Comparison of ENCODE assay signal across 17 cellular contexts in genomic region chr11:1773711-1774550, GRCh38. TPM values are rescaled to one million over a fixed set of nuclear protein-coding genes. Genes with fewer than 3 reads are reported as not detected.
A peak's percentile ranks its signal among the peaks of the same experiment; 100 is the strongest.
DNase-seq lines count a peak whose midpoint lies in the region; ATAC-seq and TF ChIP-seq lines count a peak whose summit lies in the region.
"Had no signal": no experiment of that assay in that cellular context is flagged by ENCODE, and none has a peak within 500 bp of the region (broad histone marks: within the 10 kb centered on the region; RNA-seq: fewer than 3 reads in every experiment).

No MANE protein-coding gene starts in this region.

- H3K79me1 ChIP-seq in neuronal stem cell (ENCODE audit: low read depth, low read length) = no peaks in the 10 kb centered on the region

- H3K4me3 Mint-ChIP-seq in GM23338 = no peak overlapping the region; the same call in 2 of the 3 replicates
- no peak overlapping the region for H3K4me3 Mint-ChIP-seq in central memory CD8-positive, alpha-beta T cell

- H3K9me3 ChIP-seq in BLaER1 = peaks cover 16% of the 10 kb centered on the region
- peaks cover 3 to 6% of the 10 kb centered on the region in 2 donors for H3K9me3 ChIP-seq in neuronal stem cell (replicated peaks in 1 of 2; ENCODE audit: control insufficient read depth in 2 of 2, insufficient read depth in 1 of 2, low read depth in 1 of 2, low read length in 2 of 2)
- H3K9me3 ChIP-seq: body of pancreas had no signal

- peak overlapping the region; percentile 26 for H4K91ac ChIP-seq in neuronal stem cell (ENCODE audit: low read depth, low read length, poor library complexity)

- H3K9ac ChIP-seq in BLaER1 (no peak overlapping the region), neuronal stem cell (ENCODE audit: low read depth, low read length, poor library complexity) (no peak overlapping the region)

- H3K23ac ChIP-seq in neuronal stem cell (ENCODE audit: low read depth, low read length, poor library complexity) = no peak overlapping the region

- peak overlapping the region; percentile 94 for H2BK5ac ChIP-seq in neuronal stem cell (ENCODE audit: low read length)

- H3K9me3 Mint-ChIP-seq in GM23338 = peaks cover 4% of the 10 kb centered on the region; the same call in 2 of the 3 replicates
- H3K9me3 Mint-ChIP-seq in central memory CD8-positive, alpha-beta T cell = no peaks in the 10 kb centered on the region
- H3K9me3 Mint-ChIP-seq: naive thymus-derived CD8-positive, alpha-beta T cell had no signal

- CTCF ChIA-PET in GM10248 (lab: Yijun Ruan, JAX) = interaction anchor here (0.6 kb wide), 1 partner anchor 377 kb away, joined by 3 read pairs; no protein-coding TSS in a partner anchor

- peak overlapping the region; percentile 99 for H2BK15ac ChIP-seq in neuronal stem cell (ENCODE audit: low read length)

- H3K79me2 ChIP-seq in GM23338 (replicated peaks; ENCODE audit: insufficient read depth) = no peaks in the 10 kb centered on the region

- H3K18ac ChIP-seq in neuronal stem cell (ENCODE audit: low read length) = peak overlapping the region; percentile 33

- H2BK120ac ChIP-seq in neuronal stem cell (ENCODE audit: low read depth, low read length) = no peak overlapping the region

- peak overlapping the region; percentile 71 for H2AK5ac ChIP-seq in neuronal stem cell (ENCODE audit: low read depth, low read length)

- no peak overlapping the region for H4K8ac ChIP-seq in neuronal stem cell (ENCODE audit: low read depth, low read length)

- H3K27ac Mint-ChIP-seq in GM23338 = peak overlapping the region; percentile 83
- peak overlapping the region; percentile 48 for H3K27ac Mint-ChIP-seq in central memory CD8-positive, alpha-beta T cell (ENCODE audit: low read depth)

- POLR2A ChIA-PET in GM10248 (lab: Yijun Ruan, JAX) = no interaction called here

- no peaks in the 10 kb centered on the region for H3K36me3 ChIP-seq in BLaER1
- no peaks in the 10 kb centered on the region for H3K36me3 ChIP-seq in GM23338 (ENCODE audit: insufficient read depth)
- H3K36me3 ChIP-seq in neuronal stem cell (replicated peaks in 1 of 2; ENCODE audit: control insufficient read depth in 2 of 2, insufficient read depth in 2 of 2, low read length in 2 of 2) = no peaks in the 10 kb centered on the region

- no peak for TF ChIP-seq CTCF in GM23338 (conservative IDR thresholded peaks at IDR 0.05; ENCODE audit: low read depth in 2 of 2)
- no peak for TF ChIP-seq CTCF in GM10248 (IDR thresholded peaks at IDR 0.05; ENCODE audit: control extremely low read depth, extremely low read depth, low read depth, missing control alignments)

- no peak for ATAC-seq in GM23338
- ATAC-seq in central memory CD8-positive, alpha-beta T cell (replicated peaks; ENCODE audit: extremely low read depth, poor library complexity, severe bottlenecking) = no peak
- ATAC-seq: body of pancreas; naive thymus-derived CD8-positive, alpha-beta T cell had no signal

- H3K9me2 ChIP-seq in GM23338 (ENCODE audit: insufficient read depth) = peaks cover 4% of the 10 kb centered on the region; the same call in 1 of the 2 replicates

- H3K4ac ChIP-seq in neuronal stem cell (ENCODE audit: low read length) = peak overlapping the region; percentile 27

- H3K27ac ChIP-seq in BLaER1 = no peak overlapping the region
- H3K27ac ChIP-seq in GM23338 (ENCODE audit: low read depth) = no peak overlapping the region
- no peak overlapping the region for H3K27ac ChIP-seq in neuronal stem cell (replicated peaks; ENCODE audit: low read length)
- H3K27ac ChIP-seq: body of pancreas had no signal

- H3K4me1 ChIP-seq in BLaER1 (peaks cover 32% of the 10 kb centered on the region), GM23338 (ENCODE audit: insufficient read depth) (peaks cover 11% of the 10 kb centered on the region; the same call in 1 of the 2 replicates), neuronal stem cell (ENCODE audit: control insufficient read depth in 2 of 2, insufficient read depth in 1 of 2, low read depth in 1 of 2, low read length in 2 of 2) (peaks cover 10 to 15% of the 10 kb centered on the region in 2 donors)

- H4K20me1 ChIP-seq in BLaER1 (no peaks in the 10 kb centered on the region), GM23338 (replicated peaks; ENCODE audit: insufficient read depth) (no peaks in the 10 kb centered on the region)

- peak overlapping the region; percentile 77 for H2BK12ac ChIP-seq in neuronal stem cell (ENCODE audit: low read length)

- H3K4me3 ChIP-seq in BLaER1 = no peak overlapping the region
- H3K4me3 ChIP-seq in GM23338 = no peak overlapping the region
- H3K4me3 ChIP-seq in neuronal stem cell (ENCODE audit: low read length in 2 of 2) = no peak overlapping the region
- H3K4me3 ChIP-seq: body of pancreas, dorsolateral prefrontal cortex had no signal

- no peak for DNase-seq in GM23338 (ENCODE audit: low spot score)
- no peak for DNase-seq in central memory CD8-positive, alpha-beta T cell (ENCODE audit: low spot score in 2 of 2)
- no peak for DNase-seq in neuronal stem cell (ENCODE audit: low spot score)
- no peak for DNase-seq in GM10248 (ENCODE audit: extremely low spot score)
- DNase-seq in T1000 (lab: John Stamatoyannopoulos, UW) = no peak
- no peak for DNase-seq in activated CD4-positive, alpha-beta T cell treated with anti-CD3 and anti-CD28 coated beads for 48 hours
- DNase-seq: COR-L47; mesendoderm; NCI-H1092 treated with DMSO at 0.1 percent for 48 hours; NCI-H2107; NCI-H524; stimulated activated CD8-positive, alpha-beta memory T cell treated with anti-CD3 and anti-CD28 coated beads, Interleukin-4, amount 100 ng/mL, for 48 hours had no signal

- peaks cover 2% of the 10 kb centered on the region; the same call in 2 of the 3 replicates for H3K36me3 Mint-ChIP-seq in GM23338 (ENCODE audit: low read depth)
- H3K36me3 Mint-ChIP-seq in central memory CD8-positive, alpha-beta T cell (ENCODE audit: insufficient read depth) = peaks cover 1% of the 10 kb centered on the region

- H3K27me3 ChIP-seq in BLaER1 = no peaks in the 10 kb centered on the region
- H3K27me3 ChIP-seq in GM23338 (ENCODE audit: insufficient read depth) = no peaks in the 10 kb centered on the region
- H3K27me3 ChIP-seq in neuronal stem cell (ENCODE audit: control insufficient read depth in 3 of 3, insufficient read depth in 3 of 3, low read depth in 1 of 3, low read length in 3 of 3) = peaks cover 0 to 6% (median 0%) of the 10 kb centered on the region in 3 experiments
- H3K27me3 ChIP-seq: body of pancreas, dorsolateral prefrontal cortex had no signal

- no peak overlapping the region; the same call in 1 of the 2 replicates for H2AFZ ChIP-seq in GM23338
- H2AFZ ChIP-seq in neuronal stem cell (ENCODE audit: low read length) = no peak overlapping the region

- peaks cover 20% of the 10 kb centered on the region for H3K4me1 Mint-ChIP-seq in GM23338
- H3K4me1 Mint-ChIP-seq in central memory CD8-positive, alpha-beta T cell = peaks cover 24% of the 10 kb centered on the region

- H3K4me2 ChIP-seq in BLaER1 = peak overlapping the region; percentile 36
- no peak overlapping the region for H3K4me2 ChIP-seq in GM23338
- no peak overlapping the region for H3K4me2 ChIP-seq in neuronal stem cell (ENCODE audit: insufficient read depth, low read length, poor library complexity, severe bottlenecking)

- WGBS in neuronal stem cell (ENCODE audit: extremely low coverage in 2 of 2, insufficient read length in 2 of 2, insufficient replicate concordance in 1 of 2), 2 donors = no CpG with 5 or more reads among the region's 15 CpGs

- H3F3A ChIP-seq in GM23338 (replicated peaks; ENCODE audit: low read depth) = no peaks in the 10 kb centered on the region

- peaks cover 22% of the 10 kb centered on the region for H3K27me3 Mint-ChIP-seq in GM23338 (ENCODE audit: insufficient read depth, low read depth, poor library complexity)
- H3K27me3 Mint-ChIP-seq in central memory CD8-positive, alpha-beta T cell = no peaks in the 10 kb centered on the region

- no peak overlapping the region for H3K14ac ChIP-seq in neuronal stem cell (ENCODE audit: low read length)

TF ChIP-seq in GM23338, 12 proteins besides CTCF, POLR2A, EP300 and RAD21:
- no peak for TF ChIP-seq CREB1 (CRISPR knock-in tag; IDR thresholded peaks at IDR 0.05; ENCODE audit: low read depth)
- no peak for TF ChIP-seq ZNF331 (CRISPR knock-in tag; IDR thresholded peaks at IDR 0.05; ENCODE audit: low read depth)
- no peak for TF ChIP-seq NANOG (IDR thresholded peaks at IDR 0.05; ENCODE audit: borderline replicate concordance)
- TF ChIP-seq REST (IDR thresholded peaks at IDR 0.05; ENCODE audit: unreplicated experiment) = no peak

RNA-seq across cellular contexts. Expression of gene CTSD, which starts 10.2 kb away (rescaled TPM):
- total RNA-seq in GM23338 (2014; rRNA removed; shearing (Covaris generic)) = 198 and 251 TPM in 2 replicates
- polyA plus RNA-seq in GM23338 (2016; fragmentation: Nextera tagmentation; extraction: Ambion mirVana) = 67.1 and 73.6 TPM in 2 replicates
- 48.8 TPM for polyA plus RNA-seq in neuronal stem cell (2013, experiment 1 of 2)
- 46.1 TPM for polyA plus RNA-seq in neuronal stem cell (2013, experiment 2 of 2)

RNA-seq across cellular contexts. Expression of gene IFITM10, which starts 23.5 kb away (rescaled TPM):
- not detected in 2 replicates for total RNA-seq in GM23338 (2014; rRNA removed; shearing (Covaris generic))
- polyA plus RNA-seq in GM23338 (2016; fragmentation: Nextera tagmentation; extraction: Ambion mirVana) = 0.06 TPM in 1 of 2 replicates, not detected in the other
- polyA plus RNA-seq in neuronal stem cell (2013, experiment 1 of 2) = 0.40 TPM
- 0.39 TPM for polyA plus RNA-seq in neuronal stem cell (2013, experiment 2 of 2)
- total RNA-seq: epithelial cell of proximal tubule had no signal
